In genomic region chr2:232633413-232634318, GRCh38 we compare ENCODE assay signal across 8 cellular contexts. TPM values are rescaled to one million over a fixed set of nuclear protein-coding genes. Genes with fewer than 3 reads are reported as not detected.
DNase-seq lines count a peak whose midpoint lies in the region; ATAC-seq and TF ChIP-seq lines count a peak whose summit lies in the region.

Gene EFHD1, plus strand, starts transcription at chr2:232633604. Its CDS starts 101 bp downstream, at chr2:232633705.

- TF ChIP-seq CTCF in right lobe of liver (IDR thresholded peaks at IDR 0.05), result no peak

- no peaks in the 10 kb centered on the region for H3K27me3 ChIP-seq in right lobe of liver

- H3K27me3 Mint-ChIP-seq in activated CD4-positive, alpha-beta memory T cell treated with anti-CD3 and anti-CD28 coated beads for 36 hours, result peaks cover 41% of the 10 kb centered on the region

- H3K36me3 ChIP-seq in right lobe of liver, result no peaks in the 10 kb centered on the region

- ATAC-seq in right lobe of liver, result peak; percentile 81 to 90 (median 86)

- H3K4me1 ChIP-seq in right lobe of liver, result peaks cover 0 to 16% (median 0%) of the 10 kb centered on the region in 4 donors

- POLR2A ChIA-PET in activated CD4-positive, alpha-beta memory T cell treated with anti-CD3 and anti-CD28 coated beads for 36 hours (lab: Charles Lee), result no interaction called here

- peak within 1 kb of the TSS; percentile 47 to 77 (median 54) for H3K27ac ChIP-seq in right lobe of liver

- TF ChIP-seq POLR2A in right lobe of liver (IDR thresholded peaks at IDR 0.05), result peak; percentile 65

- peak within 1 kb of the TSS; percentile 44 for H3K4me3 Mint-ChIP-seq in activated CD4-positive, alpha-beta memory T cell treated with anti-CD3 and anti-CD28 coated beads for 36 hours

- no peaks in the 10 kb centered on the region for H3K9me3 ChIP-seq in right lobe of liver

- H3K4me1 Mint-ChIP-seq in activated CD4-positive, alpha-beta memory T cell treated with anti-CD3 and anti-CD28 coated beads for 36 hours (ENCODE audit: low read depth), result peaks cover 7% of the 10 kb centered on the region

- DNase-seq in ELF-1 (ENCODE audit: low read depth, low spot score) (peak; percentile 87), NCI-H1694 treated with DMSO at 0.1 percent for 48 hours (lab: John Stamatoyannopoulos, UW) (peak; percentile 51), ecto neural progenitor cell (ENCODE audit: low spot score) (peak; percentile 89), right lobe of liver (peak; percentile 84 to 87 (median 86)), RKO (ENCODE audit: low spot score) (no peak), GOT3 (lab: John Stamatoyannopoulos, UW) (no peak)
- peak; percentile 64 for DNase-seq in activated CD4-positive, alpha-beta memory T cell treated with anti-CD3 and anti-CD28 coated beads for 36 hours
- DNase-seq in stimulated activated CD4-positive, alpha-beta T cell treated with anti-CD3 and anti-CD28 coated beads, Interleukin-2, amount 100 ng/mL, for 4 hours (ENCODE audit: low read depth), result peak; percentile 24

- intact Hi-C loops in activated CD4-positive, alpha-beta memory T cell treated with anti-CD3 and anti-CD28 coated beads for 36 hours (cut with micrococcal nuclease), result no loop called here
- intact Hi-C loops in right lobe of liver (cut with DNase I), result no loop called here

- WGBS in right lobe of liver (ENCODE audit: insufficient coverage, low coverage, low lambda C conversion rate, missing lambda C conversion rate), result 0% methylated on average over 5 of the region's 101 CpGs

- peak within 1 kb of the TSS; percentile 51 to 70 (median 65) for H3K4me3 ChIP-seq in right lobe of liver

- H3K27ac Mint-ChIP-seq in activated CD4-positive, alpha-beta memory T cell treated with anti-CD3 and anti-CD28 coated beads for 36 hours, result no peak within 1 kb of the TSS

- H3K36me3 Mint-ChIP-seq in activated CD4-positive, alpha-beta memory T cell treated with anti-CD3 and anti-CD28 coated beads for 36 hours, result no peaks in the 10 kb centered on the region

- CTCF ChIA-PET in activated CD4-positive, alpha-beta memory T cell treated with anti-CD3 and anti-CD28 coated beads for 36 hours (lab: Charles Lee), result interaction anchor here (1.0 to 1.5 kb wide), 2 partner anchors 22 kb away, joined by 3 to 5 read pairs; no protein-coding TSS in a partner anchor

- no peaks in the 10 kb centered on the region for H3K9me3 Mint-ChIP-seq in activated CD4-positive, alpha-beta memory T cell treated with anti-CD3 and anti-CD28 coated beads for 36 hours

RNA-seq across cellular contexts. Expression of gene EFHD1, which starts in this region (rescaled TPM):
- 1 to 10 TPM in 1 of 2 experiments, under 1 TPM in 1; 0.61 to 1.2 TPM for total RNA-seq in activated CD4-positive, alpha-beta memory T cell treated with anti-CD3 and anti-CD28 coated beads for 36 hours
- 10 to 100 TPM in 4 of 6 experiments, 1 to 10 TPM in 2; 7.3 to 30.3 (median 10.7) TPM for total RNA-seq in right lobe of liver

Comparison
In these comparisons a context has a peak if more than half of its experiments do, and no peak if none do; other contexts are left out.
1. DNase-seq: peak in ELF-1 (single experiment), NCI-H1694 treated with DMSO at 0.1 percent for 48 hours (single experiment), activated CD4-positive, alpha-beta memory T cell treated with anti-CD3 and anti-CD28 coated beads for 36 hours (single experiment), ecto neural progenitor cell (single experiment), right lobe of liver (3 of 3) and stimulated activated CD4-positive, alpha-beta T cell treated with anti-CD3 and anti-CD28 coated beads, Interleukin-2, amount 100 ng/mL, for 4 hours (single experiment); none in RKO (single experiment) and GOT3 (single experiment).